In genomic region chr15:31263751-31264533, GRCh38 we compare ENCODE assay signal across 8 cellular contexts.
DNase-seq lines count a peak whose midpoint lies in the region; ATAC-seq and TF ChIP-seq lines count a peak whose summit lies in the region.

No MANE protein-coding gene starts in this region.

- no peak overlapping the region for H3K4me3 Mint-ChIP-seq in progenitor cell of endocrine pancreas (ENCODE audit: low read depth)
- H3K4me3 Mint-ChIP-seq in type B pancreatic cell = no peak overlapping the region

- H3K27ac Mint-ChIP-seq in progenitor cell of endocrine pancreas (peak overlapping the region; percentile 59), type B pancreatic cell (peak overlapping the region; percentile 11)

- DNase-seq in NCI-H748 (lab: John Stamatoyannopoulos, UW; ENCODE audit: unreplicated experiment) = peak; percentile 77
- DNase-seq in activated CD8-positive, alpha-beta memory T cell treated with anti-CD3 and anti-CD28 coated beads, Interleukin-2, amount 50 U/mL, for 24 hours (ENCODE audit: extremely low read depth) = peak; percentile 39
- peak; percentile 19 for DNase-seq in epithelial cell of proximal tubule (ENCODE audit: low read depth)
- no peak for DNase-seq in progenitor cell of endocrine pancreas (ENCODE audit: low spot score, unreplicated experiment)
- DNase-seq in type B pancreatic cell (ENCODE audit: extremely low spot score, unreplicated experiment) = peak; percentile 56
- no peak for DNase-seq in foreskin melanocyte

- H3K36me3 Mint-ChIP-seq in progenitor cell of endocrine pancreas (ENCODE audit: insufficient read depth) = no peaks in the 10 kb centered on the region
- no peaks in the 10 kb centered on the region for H3K36me3 Mint-ChIP-seq in type B pancreatic cell

- no peak overlapping the region for H3K4me3 ChIP-seq in BLaER1 treated with 17β-estradiol and CSF1 and Interleukin-3, amounts not matched to agents 10 nM and 100 nM
- no peak overlapping the region for H3K4me3 ChIP-seq in epithelial cell of proximal tubule (ENCODE audit: low read depth, low read length)

- peaks cover 3% of the 10 kb centered on the region for H3K27me3 Mint-ChIP-seq in progenitor cell of endocrine pancreas
- no peaks in the 10 kb centered on the region for H3K27me3 Mint-ChIP-seq in type B pancreatic cell

- no peaks in the 10 kb centered on the region for H3K9me3 Mint-ChIP-seq in progenitor cell of endocrine pancreas (ENCODE audit: low read depth)
- no peaks in the 10 kb centered on the region for H3K9me3 Mint-ChIP-seq in type B pancreatic cell

- no peaks in the 10 kb centered on the region for H3K9me3 ChIP-seq in BLaER1 treated with 17β-estradiol and CSF1 and Interleukin-3, amounts not matched to agents 10 nM and 100 nM (replicated peaks in 1 of 11)

- peak overlapping the region; percentile 76 to 100 (median 98) for H3K27ac ChIP-seq in BLaER1 treated with 17β-estradiol and CSF1 and Interleukin-3, amounts not matched to agents 10 nM and 100 nM

- H3K4me1 Mint-ChIP-seq in progenitor cell of endocrine pancreas (ENCODE audit: low read depth) (peaks cover 10% of the 10 kb centered on the region), type B pancreatic cell (ENCODE audit: unreplicated experiment) (no peaks in the 10 kb centered on the region)

- H3K27me3 ChIP-seq in BLaER1 treated with 17β-estradiol and CSF1 and Interleukin-3, amounts not matched to agents 10 nM and 100 nM = no peaks in the 10 kb centered on the region

- peak; percentile 21 for ATAC-seq in GM21576 (IDR thresholded peaks at IDR 0.05; ENCODE audit: unreplicated experiment)

- H4K20me1 ChIP-seq in BLaER1 treated with 17β-estradiol and CSF1 and Interleukin-3, amounts not matched to agents 10 nM and 100 nM = no peaks in the 10 kb centered on the region

- TF ChIP-seq CTCF in epithelial cell of proximal tubule (conservative IDR thresholded peaks at IDR 0.05; ENCODE audit: low read depth, low read length) = no peak
- no peak for TF ChIP-seq CTCF in progenitor cell of endocrine pancreas (IDR thresholded peaks at IDR 0.05; ENCODE audit: unreplicated experiment)
- no peak for TF ChIP-seq CTCF in type B pancreatic cell (conservative IDR thresholded peaks at IDR 0.05)

- peak overlapping the region; percentile 75 to 93 (median 85); a peak in 21 of 22 replicates for H3K9ac ChIP-seq in BLaER1 treated with 17β-estradiol and CSF1 and Interleukin-3, amounts not matched to agents 10 nM and 100 nM

- peak overlapping the region; percentile 88 to 99 (median 96) for H3K4me2 ChIP-seq in BLaER1 treated with 17β-estradiol and CSF1 and Interleukin-3, amounts not matched to agents 10 nM and 100 nM

- peaks cover 71 to 96% (median 89%) of the 10 kb centered on the region in 10 experiments for H3K4me1 ChIP-seq in BLaER1 treated with 17β-estradiol and CSF1 and Interleukin-3, amounts not matched to agents 10 nM and 100 nM

- no peaks in the 10 kb centered on the region for H3K36me3 ChIP-seq in BLaER1 treated with 17β-estradiol and CSF1 and Interleukin-3, amounts not matched to agents 10 nM and 100 nM

Comparison
In these comparisons a context has a peak if more than half of its experiments do, and no peak if none do; other contexts are left out.
1. DNase-seq: peak in NCI-H748 (single experiment), activated CD8-positive, alpha-beta memory T cell treated with anti-CD3 and anti-CD28 coated beads, Interleukin-2, amount 50 U/mL, for 24 hours (single experiment), epithelial cell of proximal tubule (single experiment) and type B pancreatic cell (single experiment); none in progenitor cell of endocrine pancreas (single experiment) and foreskin melanocyte (single experiment).